In genomic region chr2:887639-888038, GRCh38 we compare ENCODE assay signal across 28 cellular contexts.
"Had no signal": no experiment of that assay in that cellular context is flagged by ENCODE, and none has a peak within 500 bp of the region (broad histone marks: within the 10 kb centered on the region; RNA-seq: fewer than 3 reads in every experiment).

No MANE protein-coding gene starts in this region.

- H3K79me2 ChIP-seq: hepatocyte had no signal

- H3K27me3 ChIP-seq: right atrium auricular region had no signal

- H3K4me1 ChIP-seq: esophagus muscularis mucosa, right atrium auricular region, stomach, suprapubic skin had no signal

- H3K27ac Mint-ChIP-seq: activated naive CD8-positive, alpha-beta T cell; activated T-helper 2 cell treated with anti-CD3 and anti-CD28 coated beads, Interferon-gamma antibody, Interleukin-2, Interleukin-4, amounts not matched to agents 10 μg/mL and 5 μg/mL and 100 μg/mL, durations not matched to agents 14 hours and 24 hours and 36 hours; memory B cell; naive B cell; progenitor cell of endocrine pancreas; stimulated activated effector memory CD8-positive, alpha-beta T cell treated with anti-CD3 and anti-CD28 coated beads, Interleukin-12 subunit alpha, Interleukin-12 subunit beta, amount 100 ng/mL, for 72 hours; T-cell; T-helper 2 cell treated with Interferon-gamma antibody and Interleukin-4, amounts not matched to agents 5 μg/mL and 100 μg/mL, for 36 hours had no signal

- H3K4me1 Mint-ChIP-seq: stimulated activated effector memory CD8-positive, alpha-beta T cell treated with anti-CD3 and anti-CD28 coated beads, Interleukin-12 subunit alpha, Interleukin-12 subunit beta, amount 100 ng/mL, for 72 hours had no signal

- H3K27ac ChIP-seq: esophagus muscularis mucosa, hepatocyte, right atrium auricular region, stomach, suprapubic skin, transverse colon, WERI-Rb-1 had no signal

- H3K9me3 Mint-ChIP-seq: activated T-cell treated with anti-CD3 and anti-CD28 coated beads, Interleukin-2, amount 50 U/mL, for 4 hours; activated T-helper 2 cell treated with anti-CD3 and anti-CD28 coated beads, Interferon-gamma antibody, Interleukin-2, Interleukin-4, amounts not matched to agents 10 μg/mL and 5 μg/mL and 100 μg/mL, durations not matched to agents 14 hours and 24 hours and 36 hours; memory B cell; naive B cell; stimulated activated effector memory CD8-positive, alpha-beta T cell treated with anti-CD3 and anti-CD28 coated beads, Interleukin-12 subunit alpha, Interleukin-12 subunit beta, amount 100 ng/mL, for 72 hours; T-cell; T-helper 2 cell treated with Interferon-gamma antibody and Interleukin-4, amounts not matched to agents 5 μg/mL and 100 μg/mL, for 36 hours had no signal

- H3K36me3 ChIP-seq: esophagus muscularis mucosa, right atrium auricular region, stomach, suprapubic skin, transverse colon, WERI-Rb-1 had no signal

- H3K9me3 ChIP-seq: esophagus muscularis mucosa, mucosa of descending colon, right atrium auricular region, stomach, suprapubic skin, transverse colon had no signal

- H3K4me2 ChIP-seq: hepatocyte had no signal

- ATAC-seq: activated T-cell treated with anti-CD3 and anti-CD28 coated beads, Interleukin-2, amount 50 U/mL, for 4 hours; mucosa of descending colon; stimulated activated effector memory CD8-positive, alpha-beta T cell treated with anti-CD3 and anti-CD28 coated beads, Interleukin-12 subunit alpha, Interleukin-12 subunit beta, amount 100 ng/mL, for 72 hours; T-cell had no signal

- FAIRE-seq: astrocyte, endothelial cell of umbilical vein, frontal cortex, urothelium cell line had no signal

- H3K4me3 Mint-ChIP-seq: activated naive CD8-positive, alpha-beta T cell; activated T-cell treated with anti-CD3 and anti-CD28 coated beads, Interleukin-2, amount 50 U/mL, for 4 hours; memory B cell; naive B cell; stimulated activated effector memory CD8-positive, alpha-beta T cell treated with anti-CD3 and anti-CD28 coated beads, Interleukin-12 subunit alpha, Interleukin-12 subunit beta, amount 100 ng/mL, for 72 hours; T-cell; T-helper 2 cell treated with Interferon-gamma antibody and Interleukin-4, amounts not matched to agents 5 μg/mL and 100 μg/mL, for 36 hours had no signal

- DNase-seq: activated naive CD4-positive, alpha-beta T cell; activated T-cell treated with anti-CD3 and anti-CD28 coated beads, Interleukin-2, amount 50 U/mL, for 4 hours; central memory CD4-positive, alpha-beta T cell; dermis blood vessel endothelial cell; effector memory CD4-positive, alpha-beta T cell; glutamatergic neuron; mucosa of descending colon; naive B cell; occipital lobe; stimulated activated CD4-positive, alpha-beta T cell treated with anti-CD3 and anti-CD28 coated beads, Interleukin-2, amount 100 ng/mL, for 24 hours; stomach; transverse colon; WERI-Rb-1 had no signal

- H3K4me3 ChIP-seq: esophagus muscularis mucosa, hepatocyte, mucosa of descending colon, right atrium auricular region, stomach, suprapubic skin, transverse colon had no signal

- H2AFZ ChIP-seq: hepatocyte had no signal

- H3K36me3 Mint-ChIP-seq: activated naive CD8-positive, alpha-beta T cell; memory B cell; naive B cell; stimulated activated effector memory CD8-positive, alpha-beta T cell treated with anti-CD3 and anti-CD28 coated beads, Interleukin-12 subunit alpha, Interleukin-12 subunit beta, amount 100 ng/mL, for 72 hours; T-cell had no signal
